Comparison of ENCODE assay signal across 7 cellular contexts in the genomic region with DNA sequence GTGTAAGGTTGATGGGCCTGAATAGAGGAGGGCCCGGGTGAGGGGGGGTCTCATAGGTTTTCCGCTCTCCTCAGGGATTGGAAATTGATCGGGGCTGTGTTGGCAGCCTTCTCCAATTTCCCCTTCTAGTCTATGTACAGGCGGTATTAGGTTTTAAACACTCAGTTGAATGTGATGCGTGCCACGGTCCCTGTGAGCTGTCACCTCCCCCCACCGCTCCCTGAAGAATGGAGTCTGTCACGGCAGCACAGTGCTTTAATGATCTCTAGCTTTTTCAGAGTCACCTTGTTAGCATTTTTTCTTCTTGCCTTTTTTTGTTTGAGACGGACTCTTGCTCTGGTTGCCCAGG. TPM values are rescaled to one million over a fixed set of nuclear protein-coding genes. Genes with fewer than 3 reads are reported as not detected.
DNase-seq lines count a peak whose midpoint lies in the region; ATAC-seq and TF ChIP-seq lines count a peak whose summit lies in the region.

No MANE protein-coding gene starts in this region.

- peak overlapping the region; percentile 98 for H3K27ac Mint-ChIP-seq in type B pancreatic cell

- H3K9ac ChIP-seq in OCI-LY1 (ENCODE audit: low read length), result peak overlapping the region; percentile 97

- no peaks in the 10 kb centered on the region for H3K27me3 ChIP-seq in OCI-LY1 (ENCODE audit: insufficient read depth, low read length)

- peak overlapping the region; percentile 95 for H3K4me2 ChIP-seq in OCI-LY1 (ENCODE audit: low read length)

- ATAC-seq in GM19395 (IDR thresholded peaks at IDR 0.05; ENCODE audit: unreplicated experiment), result peak; percentile 1

- H3K4me1 Mint-ChIP-seq in type B pancreatic cell (ENCODE audit: unreplicated experiment), result peaks cover 27% of the 10 kb centered on the region

- no peaks in the 10 kb centered on the region for H3K9me3 Mint-ChIP-seq in type B pancreatic cell

- no peak for DNase-seq in cardiac fibroblast (ENCODE audit: low read depth in 2 of 2)
- DNase-seq in type B pancreatic cell (ENCODE audit: extremely low spot score, unreplicated experiment), result no peak
- no peak for DNase-seq in NCI-H1417 treated with DMSO at 0.1 percent for 48 hours (lab: John Stamatoyannopoulos, UW)
- no peak for DNase-seq in NCI-H2107 (lab: John Stamatoyannopoulos, UW)

- no peak overlapping the region for H2AFZ ChIP-seq in OCI-LY1 (ENCODE audit: low read length)

- WGBS in mesodermal cell (ENCODE audit: insufficient coverage in 2 of 2), 2 experiments, result 26 to 31% methylated on average over 7 of the region's 9 CpGs

- H3F3A ChIP-seq in OCI-LY1 (ENCODE audit: insufficient read depth, low read length), result no peaks in the 10 kb centered on the region

- peaks cover 41% of the 10 kb centered on the region for H3K79me2 ChIP-seq in OCI-LY1 (ENCODE audit: insufficient read depth, low read length)

- H4K20me1 ChIP-seq in OCI-LY1 (ENCODE audit: insufficient read depth, low read length), result no peaks in the 10 kb centered on the region

- H3K27ac ChIP-seq in OCI-LY1 (ENCODE audit: low read depth, low read length, poor library complexity, severe bottlenecking), result peak overlapping the region; percentile 46
- H3K27ac ChIP-seq in mesodermal cell (ENCODE audit: low read depth, low read length, severe bottlenecking), result peak overlapping the region; percentile 75

- no peaks in the 10 kb centered on the region for H3K9me3 ChIP-seq in OCI-LY1 (ENCODE audit: low read length)
- H3K9me3 ChIP-seq in mesodermal cell (ENCODE audit: control insufficient read depth, low read length), result no peaks in the 10 kb centered on the region

- no peak for TF ChIP-seq CTCF in OCI-LY1 (IDR thresholded peaks at IDR 0.05; ENCODE audit: low read length)
- TF ChIP-seq CTCF in cardiac fibroblast (IDR thresholded peaks at IDR 0.05; ENCODE audit: low read depth, low read length), result no peak
- TF ChIP-seq CTCF in type B pancreatic cell (conservative IDR thresholded peaks at IDR 0.05), result no peak

- H3K4me3 Mint-ChIP-seq in type B pancreatic cell, result peak overlapping the region; percentile 95

- H3K9me2 ChIP-seq in OCI-LY1 (ENCODE audit: low read depth, low read length), result no peaks in the 10 kb centered on the region

- H3K36me3 ChIP-seq in OCI-LY1 (ENCODE audit: insufficient read depth, low read length) (peaks cover 64% of the 10 kb centered on the region), mesodermal cell (ENCODE audit: control insufficient read depth, insufficient read depth, low read length) (peaks cover 67% of the 10 kb centered on the region)

- H3K27me3 Mint-ChIP-seq in type B pancreatic cell, result no peaks in the 10 kb centered on the region

- H3K4me1 ChIP-seq in OCI-LY1 (ENCODE audit: insufficient read depth, low read length, severe bottlenecking), result peaks cover 54% of the 10 kb centered on the region
- peaks cover 12% of the 10 kb centered on the region for H3K4me1 ChIP-seq in mesodermal cell (ENCODE audit: control insufficient read depth, insufficient read depth, low read length, poor library complexity, severe bottlenecking)

- H3K36me3 Mint-ChIP-seq in type B pancreatic cell, result peaks cover 42% of the 10 kb centered on the region

- H3K4me3 ChIP-seq in OCI-LY1 (ENCODE audit: low read depth, low read length, poor library complexity, severe bottlenecking) (peak overlapping the region; percentile 86), cardiac fibroblast (replicated peaks in 1 of 2; ENCODE audit: low read depth in 2 of 2, low read length in 2 of 2) (peak overlapping the region; percentile 75 to 92), mesodermal cell (ENCODE audit: extremely low read depth, insufficient read depth, low read length, poor library complexity, severe bottlenecking) (peak overlapping the region; percentile 97)

RNA-seq across cellular contexts. Expression of gene COX4I1, which starts 0.8 kb away (rescaled TPM):
- polyA plus RNA-seq in mesodermal cell (2013, experiment 1 of 2), result 656 TPM
- 596 TPM for polyA plus RNA-seq in mesodermal cell (2013, experiment 2 of 2)
- total RNA-seq in type B pancreatic cell (ENCODE audit: low replicate concordance), result 524 and 674 TPM in 2 replicates

RNA-seq across cellular contexts. Expression of gene EMC8, which starts 1.0 kb away (rescaled TPM):
- polyA plus RNA-seq in mesodermal cell (2013, experiment 1 of 2), result 34.8 TPM
- 33.5 TPM for polyA plus RNA-seq in mesodermal cell (2013, experiment 2 of 2)
- 34.8 and 41.4 TPM in 2 replicates for total RNA-seq in type B pancreatic cell (ENCODE audit: low replicate concordance)

RNA-seq across cellular contexts. Expression of gene C16orf74, which starts 49.4 kb away (rescaled TPM):
- polyA plus RNA-seq in mesodermal cell (2013, experiment 1 of 2), result 4.1 TPM
- polyA plus RNA-seq in mesodermal cell (2013, experiment 2 of 2), result 2.3 TPM
- total RNA-seq in type B pancreatic cell (ENCODE audit: low replicate concordance), result 3.1 and 4.9 TPM in 2 replicates
